18 cellular contexts compared by ENCODE assay signal in genomic region chr2:82968381-82968780, GRCh38.
DNase-seq lines count a peak whose midpoint lies in the region; ATAC-seq lines count a peak whose summit lies in the region.
"Had no signal": no experiment of that assay in that cellular context is flagged by ENCODE, and none has a peak within 500 bp of the region (broad histone marks: within the 10 kb centered on the region; RNA-seq: fewer than 3 reads in every experiment).

No MANE protein-coding gene starts in this region.

- DNase-seq in GM04504 (ENCODE audit: low read depth) (peak; percentile 2), adipocyte (ENCODE audit: low read depth) (peak; percentile 61), fibroblast of gingiva (ENCODE audit: low read depth) (peak; percentile 46), non-pigmented ciliary epithelial cell (ENCODE audit: low read depth) (peak; percentile 0), kidney tubule cell (ENCODE audit: low spot score) (no peak)
- no peak for DNase-seq in central memory CD4-positive, alpha-beta T cell
- no peak for DNase-seq in stimulated activated naive CD4-positive, alpha-beta T cell treated with Interleukin-2 at 50 U/mL for 16 hours (lab: John Stamatoyannopoulos, UW)
- DNase-seq: CD4-positive, CD25-positive, alpha-beta regulatory T cell; KG1; NCI-H1105; NCI-H146; NCI-H2029; NCI-H2227 treated with DMSO at 0.1 percent for 48 hours; NCI-H510A; NCI-H748 treated with DMSO at 0.1 percent for 48 hours; SHP77 treated with DMSO at 0.1 percent for 48 hours had no signal

- H3K4me3 ChIP-seq in adipocyte (ENCODE audit: low read length) = no peak overlapping the region
- H3K4me3 ChIP-seq: SK-N-MC had no signal

- peaks cover 12% of the 10 kb centered on the region for H3K9me3 ChIP-seq in adipocyte (ENCODE audit: control insufficient read depth, low read length)

- H3K36me3 ChIP-seq in adipocyte (ENCODE audit: control insufficient read depth, insufficient read depth, low read length, severe bottlenecking) = no peaks in the 10 kb centered on the region

- H3K9ac ChIP-seq in adipocyte (ENCODE audit: low read length) = no peak overlapping the region

- H3K27me3 ChIP-seq in adipocyte (replicated peaks; ENCODE audit: control insufficient read depth, insufficient read depth, low read length) = no peaks in the 10 kb centered on the region

- H3K4me1 ChIP-seq in adipocyte (ENCODE audit: control insufficient read depth, insufficient read depth, low read length) = no peaks in the 10 kb centered on the region

- no peak for ATAC-seq in GM21526 (IDR thresholded peaks at IDR 0.05; ENCODE audit: low FRiP score, unreplicated experiment)

Comparison
In these comparisons a context has a peak if more than half of its experiments do, and no peak if none do; other contexts are left out.
1. DNase-seq: peak in GM04504 (single experiment), adipocyte (single experiment), fibroblast of gingiva (single experiment) and non-pigmented ciliary epithelial cell (single experiment); none in central memory CD4-positive, alpha-beta T cell (single experiment), stimulated activated naive CD4-positive, alpha-beta T cell treated with Interleukin-2 at 50 U/mL for 16 hours (single experiment) and kidney tubule cell (single experiment).